Comparison of ENCODE assay signal across 15 cellular contexts in genomic region chr14:104350463-104351185, GRCh38.
DNase-seq lines count a peak whose midpoint lies in the region; ATAC-seq and TF ChIP-seq lines count a peak whose summit lies in the region.
"Had no signal": no experiment of that assay in that cellular context is flagged by ENCODE, and none has a peak within 500 bp of the region (broad histone marks: within the 10 kb centered on the region; RNA-seq: fewer than 3 reads in every experiment).

No MANE protein-coding gene starts in this region.

- DNase-seq in COR-L47 (lab: John Stamatoyannopoulos, UW): peak; percentile 93
- DNase-seq in NCI-H1105 treated with DMSO at 0.1 percent for 48 hours (lab: John Stamatoyannopoulos, UW): peak; percentile 35
- peak; percentile 28 for DNase-seq in coronary artery (ENCODE audit: low spot score)
- no peak for DNase-seq in T-helper 9 cell
- DNase-seq in NCI-H1694 treated with DMSO at 0.1 percent for 48 hours (lab: John Stamatoyannopoulos, UW): no peak
- no peak for DNase-seq in NCI-H1436 (lab: John Stamatoyannopoulos, UW)
- DNase-seq: activated CD4-positive, alpha-beta T cell treated with anti-CD3 and anti-CD28 coated beads for 36 hours; mesenchymal stem cell; stimulated activated CD4-positive, alpha-beta T cell treated with anti-CD3 and anti-CD28 coated beads, Interleukin-4, amount 100 ng/mL, for 24 hours had no signal

- peaks cover 28% of the 10 kb centered on the region for H3K27me3 Mint-ChIP-seq in nephron (ENCODE audit: low read depth)
- H3K27me3 Mint-ChIP-seq: activated CD4-positive, alpha-beta T cell treated with anti-CD3 and anti-CD28 coated beads for 36 hours; stimulated activated naive CD8-positive, alpha-beta T cell treated with anti-CD3 and anti-CD28 coated beads, Interleukin-15, Interleukin-2, amounts not matched to agents 100 ng/mL and 50 ng/mL, for 24 hours had no signal

- peaks cover 10% of the 10 kb centered on the region for H3K9me3 Mint-ChIP-seq in nephron

- no peak for TF ChIP-seq CTCF in coronary artery (IDR thresholded peaks at IDR 0.05)
- TF ChIP-seq CTCF in nephron (IDR thresholded peaks at IDR 0.05; ENCODE audit: unreplicated experiment in 3 of 3): no peak

- ATAC-seq in GM18511 (IDR thresholded peaks at IDR 0.05; ENCODE audit: unreplicated experiment): no peak
- ATAC-seq: activated CD4-positive, alpha-beta T cell treated with anti-CD3 and anti-CD28 coated beads for 36 hours; HCT116 had no signal

- no peak overlapping the region for H3K4me3 ChIP-seq in coronary artery
- H3K4me3 ChIP-seq: BLaER1 treated with 17β-estradiol and CSF1 and Interleukin-3, amounts not matched to agents 10 nM and 100 nM; breast epithelium had no signal

- H3K4me3 Mint-ChIP-seq in nephron: peak overlapping the region in 1 of 3 experiments; percentile 3
- H3K4me3 Mint-ChIP-seq: activated CD4-positive, alpha-beta T cell treated with anti-CD3 and anti-CD28 coated beads for 36 hours; stimulated activated naive CD8-positive, alpha-beta T cell treated with anti-CD3 and anti-CD28 coated beads, Interleukin-15, Interleukin-2, amounts not matched to agents 100 ng/mL and 50 ng/mL, for 24 hours had no signal

- H3K4me1 Mint-ChIP-seq in nephron: peaks cover 22% of the 10 kb centered on the region
- H3K4me1 Mint-ChIP-seq: activated CD4-positive, alpha-beta T cell treated with anti-CD3 and anti-CD28 coated beads for 36 hours had no signal

- H3K36me3 Mint-ChIP-seq in nephron (ENCODE audit: low read depth): peaks cover 3% of the 10 kb centered on the region

- H3K27ac Mint-ChIP-seq in nephron: peak overlapping the region; percentile 13 to 64 (median 61)
- H3K27ac Mint-ChIP-seq: activated CD4-positive, alpha-beta T cell treated with anti-CD3 and anti-CD28 coated beads for 36 hours; stimulated activated naive CD8-positive, alpha-beta T cell treated with anti-CD3 and anti-CD28 coated beads, Interleukin-15, Interleukin-2, amounts not matched to agents 100 ng/mL and 50 ng/mL, for 24 hours had no signal

- H3K27ac ChIP-seq in coronary artery: no peak overlapping the region
- H3K27ac ChIP-seq: BLaER1 treated with 17β-estradiol and CSF1 and Interleukin-3, amounts not matched to agents 10 nM and 100 nM; breast epithelium had no signal

Comparison
In these comparisons a context has a peak if more than half of its experiments do, and no peak if none do; other contexts are left out.
1. DNase-seq: peak in COR-L47 (single experiment), NCI-H1105 treated with DMSO at 0.1 percent for 48 hours (single experiment) and coronary artery (single experiment); none in T-helper 9 cell (single experiment), NCI-H1694 treated with DMSO at 0.1 percent for 48 hours (single experiment) and NCI-H1436 (single experiment).